Comparison of ENCODE assay signal across 13 cellular contexts in the genomic region with DNA sequence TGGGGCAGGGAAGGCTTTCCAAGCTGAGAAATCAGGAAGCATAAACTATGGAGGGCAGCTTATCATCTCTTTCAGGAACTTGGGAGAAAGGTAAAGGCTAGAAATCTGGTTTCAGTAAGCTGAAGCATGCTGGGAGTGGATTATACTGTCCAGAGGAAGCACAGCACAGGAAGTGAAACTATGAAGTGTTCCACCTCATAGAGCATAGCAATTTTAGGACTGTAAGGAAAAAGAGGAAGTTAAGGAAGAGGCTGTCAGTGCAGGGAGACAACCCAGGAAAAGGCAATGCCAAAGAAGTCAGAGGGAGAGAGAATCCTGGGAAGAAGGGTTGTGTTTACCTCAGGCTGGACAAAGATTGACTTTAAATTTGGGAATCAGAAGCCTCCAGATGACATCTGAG. TPM values are rescaled to one million over a fixed set of nuclear protein-coding genes. Genes with fewer than 3 reads are reported as not detected.
DNase-seq lines count a peak whose midpoint lies in the region; ATAC-seq and TF ChIP-seq lines count a peak whose summit lies in the region.
"Had no signal": no experiment of that assay in that cellular context is flagged by ENCODE, and none has a peak within 500 bp of the region (broad histone marks: within the 10 kb centered on the region; RNA-seq: fewer than 3 reads in every experiment).

No MANE protein-coding gene starts in this region.

- CTCF ChIA-PET in IMR-90 (lab: Yijun Ruan, JAX): no interaction called here

- dilution Hi-C loops in IMR-90 (cut with HindIII; ENCODE audit: low sequenced_read_pairs, unreplicated experiment): no loop called here

- no TSS peak for BruUV-seq in IMR-90 (replicated peaks; lab: Mats Ljungman, UMichigan)

- H3K9me3 ChIP-seq in DOHH2 (ENCODE audit: control insufficient read depth, insufficient read depth, low read length) (no peaks in the 10 kb centered on the region), IMR-90 (ENCODE audit: control insufficient read depth, insufficient read depth, low read length) (no peaks in the 10 kb centered on the region), mucosa of descending colon (no peaks in the 10 kb centered on the region)

- peak overlapping the region; percentile 14; the same call in 1 of the 2 replicates for H4K91ac ChIP-seq in IMR-90 (ENCODE audit: insufficient read depth, low read depth, low read length)

- TF ChIP-seq RAD21 in IMR-90 (IDR thresholded peaks at IDR 0.05; ENCODE audit: low read length): no peak

- intact Hi-C loops in IMR-90 (cut with micrococcal nuclease): no loop called here
- intact Hi-C loops in mucosa of descending colon (cut with DNase I, micrococcal nuclease): loop anchor here in 1 of 2 donors (10.0 kb wide), 1 partner anchor 87 kb away; no protein-coding TSS in a partner anchor

- peaks cover 11% of the 10 kb centered on the region for H3K9me1 ChIP-seq in IMR-90 (ENCODE audit: insufficient read depth, low read length)

- H3K4me3 ChIP-seq in DOHH2 (ENCODE audit: low read length) (peak overlapping the region; percentile 46), IMR-90 (ENCODE audit: insufficient read depth, low read depth, low read length) (no peak overlapping the region), mucosa of descending colon (no peak overlapping the region)

- H4K20me1 ChIP-seq in DOHH2 (ENCODE audit: control insufficient read depth, insufficient read depth, low read depth, low read length) (no peaks in the 10 kb centered on the region), IMR-90 (ENCODE audit: insufficient read depth, low read length) (no peaks in the 10 kb centered on the region)

- peak overlapping the region; percentile 52; the same call in 1 of the 2 replicates for H4K5ac ChIP-seq in IMR-90 (ENCODE audit: low read depth, low read length)

- H4K8ac ChIP-seq in IMR-90 (ENCODE audit: low read depth in 2 of 2, low read length in 2 of 2): peak overlapping the region; percentile 16 to 25; a peak in 2 of 4 replicates

- peak overlapping the region; percentile 9 for H2AFZ ChIP-seq in IMR-90 (replicated peaks; ENCODE audit: low read length, poor library complexity)

- H2BK20ac ChIP-seq in IMR-90 (ENCODE audit: low read depth, low read length): no peak overlapping the region

- ATAC-seq in IMR-90 (ENCODE audit: low read depth): no peak
- peak; percentile 42 for ATAC-seq in mucosa of descending colon
- ATAC-seq in HG02852 (IDR thresholded peaks at IDR 0.05; ENCODE audit: unreplicated experiment): no peak
- ATAC-seq in HG03439 (IDR thresholded peaks at IDR 0.05; ENCODE audit: unreplicated experiment): no peak

- no peaks in the 10 kb centered on the region for H3K79me2 ChIP-seq in DOHH2 (ENCODE audit: control insufficient read depth, low read length)

- no peak overlapping the region for H3K9ac ChIP-seq in IMR-90 (ENCODE audit: low read depth, low read length)

- no peak overlapping the region for H3K23ac ChIP-seq in IMR-90 (ENCODE audit: low read depth, low read length)

- peaks cover 3 to 12% of the 10 kb centered on the region in 2 experiments; a peak in 2 of 4 replicates for H3K79me1 ChIP-seq in IMR-90 (ENCODE audit: low read depth in 1 of 2, low read length in 2 of 2)

- TF ChIP-seq POLR2A in IMR-90 (IDR thresholded peaks at IDR 0.05; ENCODE audit: low read depth, low read length): no peak

- H3K18ac ChIP-seq in IMR-90 (ENCODE audit: low read depth, low read length): peak overlapping the region; percentile 2; the same call in 1 of the 2 replicates

- H2BK120ac ChIP-seq in IMR-90 (ENCODE audit: low read depth, low read length): peak overlapping the region; percentile 10; the same call in 1 of the 2 replicates

- no peak overlapping the region for H2AK9ac ChIP-seq in IMR-90 (replicated peaks; ENCODE audit: low read depth, low read length, poor library complexity)

- H3K4me1 ChIP-seq in DOHH2 (ENCODE audit: control insufficient read depth, low read length) (peaks cover 16% of the 10 kb centered on the region), IMR-90 (ENCODE audit: control insufficient read depth, insufficient read depth, low read length) (peaks cover 11% of the 10 kb centered on the region), mucosa of descending colon (ENCODE audit: low read depth) (no peaks in the 10 kb centered on the region)

- TF ChIP-seq CTCF in DOHH2 (IDR thresholded peaks at IDR 0.05; ENCODE audit: low read depth, low read length, poor library complexity, severe bottlenecking): no peak
- TF ChIP-seq CTCF in IMR-90 (conservative IDR thresholded peaks at IDR 0.05; ENCODE audit: low read depth, low read length): no peak
- no peak for TF ChIP-seq CTCF in mucosa of descending colon (IDR thresholded peaks at IDR 0.05)

- H2BK15ac ChIP-seq in IMR-90 (ENCODE audit: low read depth, low read length): no peak overlapping the region

- H3K4me2 ChIP-seq in DOHH2 (ENCODE audit: low read length) (peak overlapping the region; percentile 45), IMR-90 (ENCODE audit: low read depth, low read length) (no peak overlapping the region)

- DNase-seq in IMR-90: no peak
- peak; percentile 83 for DNase-seq in SKM-1 treated with dmso at 0.1 percent for 144 hours (lab: John Stamatoyannopoulos, UW; ENCODE audit: unreplicated experiment)
- no peak for DNase-seq in mucosa of descending colon
- DNase-seq in stimulated activated CD4-positive, alpha-beta T cell treated with anti-CD3 and anti-CD28 coated beads, Interleukin-12 subunit alpha, Interleukin-12 subunit beta, amount 100 ng/mL, for 4 hours: no peak
- DNase-seq in A172 (ENCODE audit: low spot score): no peak
- DNase-seq: activated T-cell treated with anti-CD3 and anti-CD28 coated beads, Interleukin-2, amount 50 U/mL, for 24 hours; effector memory CD4-positive, alpha-beta T cell; glutamatergic neuron; NCI-H146 had no signal

- no peaks in the 10 kb centered on the region for H3F3A ChIP-seq in DOHH2 (ENCODE audit: control insufficient read depth, insufficient read depth)

- POLR2A ChIA-PET in IMR-90 (lab: Charles Lee; ENCODE audit: unreplicated experiment): interaction anchor here (0.6 kb wide), 1 partner anchor 33 kb away, joined by 3 read pairs; no protein-coding TSS in a partner anchor

- H3K4ac ChIP-seq in IMR-90 (ENCODE audit: low read depth, low read length): no peak overlapping the region

- no peak overlapping the region for H3K56ac ChIP-seq in IMR-90 (ENCODE audit: extremely low read depth, insufficient read depth, low read length)

- in situ Hi-C loops in IMR-90 (cut with MboI; ENCODE audit: low sequenced_read_pairs): no loop called here

- no peak overlapping the region for H3K14ac ChIP-seq in IMR-90 (replicated peaks; ENCODE audit: low read depth, low read length)

- H3K36me3 ChIP-seq in DOHH2 (ENCODE audit: control insufficient read depth, low read length) (no peaks in the 10 kb centered on the region), IMR-90 (ENCODE audit: control insufficient read depth, insufficient read depth, low read length) (peaks cover 29% of the 10 kb centered on the region), mucosa of descending colon (ENCODE audit: low read depth) (no peaks in the 10 kb centered on the region)

- H3K27me3 ChIP-seq in DOHH2 (ENCODE audit: control insufficient read depth, low read length) (no peaks in the 10 kb centered on the region), IMR-90 (ENCODE audit: control insufficient read depth, insufficient read depth, low read length) (no peaks in the 10 kb centered on the region)

- H2AK5ac ChIP-seq in IMR-90 (ENCODE audit: low read depth, low read length): no peak overlapping the region

- H3K9me2 ChIP-seq in DOHH2 (replicated peaks; ENCODE audit: control insufficient read depth, low read length): no peaks in the 10 kb centered on the region

- H3K27ac ChIP-seq in DOHH2 (ENCODE audit: low read depth, low read length): no peak overlapping the region
- no peak overlapping the region for H3K27ac ChIP-seq in IMR-90 (ENCODE audit: insufficient read depth, low read length)
- H3K27ac ChIP-seq: C4-2B had no signal

- peak overlapping the region; percentile 18 for H2BK5ac ChIP-seq in IMR-90 (ENCODE audit: low read depth, low read length, poor library complexity, severe bottlenecking)

TF ChIP-seq in IMR-90, 13 proteins besides CTCF, POLR2A, EP300 and RAD21:
- TF ChIP-seq BHLHE40 (IDR thresholded peaks at IDR 0.05; ENCODE audit: low read depth, low read length) (no peak), MAZ (IDR thresholded peaks at IDR 0.05; ENCODE audit: borderline replicate concordance, low read depth, low read length) (no peak), CHD1 (IDR thresholded peaks at IDR 0.05; ENCODE audit: low read depth, low read length) (no peak), RCOR1 (IDR thresholded peaks at IDR 0.05; ENCODE audit: insufficient replicate concordance, low read length) (no peak), FOS (IDR thresholded peaks at IDR 0.05; ENCODE audit: low read depth, low read length) (no peak), MAFK (IDR thresholded peaks at IDR 0.05; ENCODE audit: low read depth, low read length) (no peak), CEBPB (IDR thresholded peaks at IDR 0.05; ENCODE audit: low read depth, low read length) (no peak)
- TF ChIP-seq, protein P1, sequence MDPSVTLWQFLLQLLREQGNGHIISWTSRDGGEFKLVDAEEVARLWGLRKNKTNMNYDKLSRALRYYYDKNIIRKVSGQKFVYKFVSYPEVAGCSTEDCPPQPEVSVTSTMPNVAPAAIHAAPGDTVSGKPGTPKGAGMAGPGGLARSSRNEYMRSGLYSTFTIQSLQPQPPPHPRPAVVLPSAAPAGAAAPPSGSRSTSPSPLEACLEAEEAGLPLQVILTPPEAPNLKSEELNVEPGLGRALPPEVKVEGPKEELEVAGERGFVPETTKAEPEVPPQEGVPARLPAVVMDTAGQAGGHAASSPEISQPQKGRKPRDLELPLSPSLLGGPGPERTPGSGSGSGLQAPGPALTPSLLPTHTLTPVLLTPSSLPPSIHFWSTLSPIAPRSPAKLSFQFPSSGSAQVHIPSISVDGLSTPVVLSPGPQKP (IDR thresholded peaks at IDR 0.05; ENCODE audit: borderline replicate concordance, low read depth, low read length): no peak
TF ChIP-seq in IMR-90: peak in this region for 0.

RNA-seq across cellular contexts. Expression of a gene that starts 51.9 kb away (rescaled TPM):
- total RNA-seq in IMR-90 (2012; rRNA removed): 164 and 214 TPM in 2 replicates
- 198 and 219 TPM in 2 replicates for polyA plus RNA-seq in IMR-90 (2012; rRNA removed)
- 314 and 322 TPM in 2 replicates for polyA plus RNA-seq in IMR-90 (2012; cell fraction: cytosol; rRNA removed)
- polyA plus RNA-seq in IMR-90 (2012; cell fraction: nucleus; rRNA removed; ENCODE audit: low replicate concordance): 132 and 323 TPM in 2 replicates
- 10 to 100 TPM in 2 of 3 donors, 1 to 10 TPM in 1; 9.5 to 80.1 (median 40.8) TPM for total RNA-seq in mucosa of descending colon
- total RNA-seq in A172 (2014; rRNA removed; shearing (Covaris generic)): 9.8 and 12.3 TPM in 2 replicates
